ENCODE assay signal across 8 cellular contexts in the genomic region with DNA sequence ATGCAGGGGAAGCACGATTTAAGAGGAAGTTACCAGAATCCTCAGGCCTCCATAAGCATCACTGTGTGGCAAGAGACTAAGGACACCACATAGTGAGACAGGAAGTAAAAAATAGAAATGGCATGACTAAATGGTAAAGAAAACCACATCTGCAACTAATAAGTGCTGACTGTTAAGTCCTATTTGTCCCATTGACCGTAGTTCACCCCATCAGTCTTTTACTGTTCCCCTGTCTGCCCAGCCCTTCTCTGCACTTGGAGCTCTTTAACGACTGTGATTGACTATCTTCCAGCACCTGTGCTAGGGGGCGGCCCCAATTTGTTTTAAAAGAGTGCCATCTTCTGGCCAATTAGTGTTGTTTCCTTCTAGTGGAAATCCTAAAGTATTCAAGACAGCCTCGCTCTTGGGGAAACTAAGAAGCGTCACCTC.
DNase-seq lines count a peak whose midpoint lies in the region; ATAC-seq, FAIRE-seq and TF ChIP-seq lines count a peak whose summit lies in the region.

No MANE protein-coding gene starts in this region.

- H3K36me3 ChIP-seq in GM12878 (ENCODE audit: control insufficient read depth in 2 of 2, insufficient read depth in 2 of 2, low read length in 1 of 2): no peaks in the 10 kb centered on the region

- no peak overlapping the region for H3K27ac ChIP-seq in GM12878 (ENCODE audit: control insufficient read depth, insufficient read depth)

- DNase-seq in G401 (ENCODE audit: low spot score): peak; percentile 68
- DNase-seq in NCI-H1694 (lab: John Stamatoyannopoulos, UW): peak; percentile 31
- peak in 4 of 5 donors; percentile 10 to 44 (median 12) for DNase-seq in T-helper 1 cell
- no peak for DNase-seq in GM12878 (ENCODE audit: low read depth, low spot score)
- peak; percentile 82 for DNase-seq in iPS-NIHi7 (ENCODE audit: extremely low spot score)
- peak; percentile 25 for DNase-seq in stimulated activated CD4-positive, alpha-beta T cell treated with anti-CD3 and anti-CD28 coated beads, Interleukin-15, amount 100 ng/mL, for 24 hours

- no peak for TF ChIP-seq EP300 in GM12878 (IDR thresholded peaks at IDR 0.05; ENCODE audit: borderline replicate concordance in 1 of 2, control insufficient read depth in 1 of 2, low read depth in 2 of 2, low read length in 2 of 2)

- no peaks in the 10 kb centered on the region for H3K79me2 ChIP-seq in GM12878 (ENCODE audit: control insufficient read depth, insufficient read depth, low read length)

- TF ChIP-seq POLR2A in GM12878 (IDR thresholded peaks at IDR 0.05; ENCODE audit: low read depth, low read length): no peak

- RAD21 ChIA-PET in GM12878 (lab: Charles Lee; ENCODE audit: unreplicated experiment): interaction anchor here (0.7 to 1.3 kb wide), 5 partner anchors 13 to 1969 kb away, joined by 3 to 4 read pairs (median 3); no protein-coding TSS in a partner anchor

- no peaks in the 10 kb centered on the region; a peak in 1 of 4 replicates for H3K27me3 ChIP-seq in GM12878 (replicated peaks in 1 of 2; ENCODE audit: control insufficient read depth in 2 of 2, insufficient read depth in 2 of 2, low read length in 1 of 2)

- no peak overlapping the region for H3K9ac ChIP-seq in GM12878 (ENCODE audit: control insufficient read depth, insufficient read depth, low read length)

- FAIRE-seq in GM12878 (lab: Jason Lieb, UNC): peak; percentile 23

- TF ChIP-seq CTCF in GM12878 (IDR thresholded peaks at IDR 0.05 in 2 of 3, conservative IDR thresholded peaks at IDR 0.05 in 1 of 3; ENCODE audit: control insufficient read depth in 2 of 3, extremely low read depth in 1 of 3, insufficient read depth in 1 of 3, low read depth in 3 of 3, low read length in 3 of 3): peak; percentile 45 to 65 (median 51); a peak in 5 of 6 replicates

- WGBS in GM12878 (ENCODE audit: insufficient coverage, insufficient replicate concordance, low lambda C conversion rate, missing lambda C conversion rate): 0% methylated on average over 6 of the region's 6 CpGs

- no peak overlapping the region for H2AFZ ChIP-seq in GM12878 (ENCODE audit: control insufficient read depth, low read depth, low read length)

- TF ChIP-seq RAD21 in GM12878 (IDR thresholded peaks at IDR 0.05; ENCODE audit: insufficient read depth, low read depth, low read length): peak; percentile 78

- no peak overlapping the region for H3K4me2 ChIP-seq in GM12878 (ENCODE audit: control insufficient read depth, insufficient read depth)

- intact Hi-C loops in GM12878 (cut with micrococcal nuclease; ENCODE audit: unreplicated experiment): loop anchor here (1.0 to 5.0 kb wide), 3 partner anchors 191 to 1953 kb away; no protein-coding TSS in a partner anchor

- no TSS peak for BruUV-seq in GM12878 (replicated peaks; lab: Mats Ljungman, UMichigan)

- H4K20me1 ChIP-seq in GM12878 (ENCODE audit: control insufficient read depth, insufficient read depth): no peaks in the 10 kb centered on the region

- peak; percentile 72 for ATAC-seq in HG02571 (IDR thresholded peaks at IDR 0.05; ENCODE audit: unreplicated experiment)
- ATAC-seq in GM12878: peak; percentile 95
- no peak for ATAC-seq in GM21825 (IDR thresholded peaks at IDR 0.05; ENCODE audit: unreplicated experiment)

- POLR2A ChIA-PET in GM12878 (lab: Charles Lee): no interaction called here

- SMC1A ChIA-PET in GM12878 (lab: Charles Lee; ENCODE audit: uncharacterized antibody, unreplicated experiment): interaction anchor here (1.5 to 1.7 kb wide), 2 partner anchors 191 to 1969 kb away, joined by 3 to 4 read pairs; no protein-coding TSS in a partner anchor

- no peaks in the 10 kb centered on the region for H3K4me1 ChIP-seq in GM12878 (ENCODE audit: control insufficient read depth, insufficient read depth, low read length)

- H3K4me3 ChIP-seq in GM12878: no peak overlapping the region

- CTCF ChIA-PET in GM12878 (lab: Yijun Ruan, JAX): interaction anchor here (0.6 to 2.0 kb wide), 7 partner anchors 13 to 1903 kb away, joined by 3 to 7 read pairs (median 4); no protein-coding TSS in a partner anchor

- in situ Hi-C loops in G401 (cut with HindIII; ENCODE audit: low sequenced_read_pairs): no loop called here
- in situ Hi-C loops in GM12878 (cut with MboI): loop anchor here (5.0 kb wide), 2 partner anchors 188 to 1963 kb away; no protein-coding TSS in a partner anchor

- H3K9me3 ChIP-seq in GM12878 (replicated peaks; ENCODE audit: control insufficient read depth, insufficient read depth, low read length): no peaks in the 10 kb centered on the region

TF ChIP-seq in GM12878, 131 proteins besides CTCF, POLR2A, EP300 and RAD21:
- TF ChIP-seq NRF1 (conservative IDR thresholded peaks at IDR 0.05; ENCODE audit: low read depth, low read length) (no peak), SMC3 (IDR thresholded peaks at IDR 0.05; ENCODE audit: borderline replicate concordance, low read length) (peak; percentile 51; the same call in 1 of the 2 replicates)
TF ChIP-seq in GM12878: peak in this region for 1.
